ENCODE assay signal across 25 cellular contexts in genomic region chr1:21244154-21244553, GRCh38.
"Had no signal": no experiment of that assay in that cellular context is flagged by ENCODE, and none has a peak within 500 bp of the region (broad histone marks: within the 10 kb centered on the region; RNA-seq: fewer than 3 reads in every experiment).

No MANE protein-coding gene starts in this region.

- H3K4me3 ChIP-seq: cardiac muscle cell, PC-9, SK-N-MC had no signal

- H2AFZ ChIP-seq: PC-9 had no signal

- H3K27me3 ChIP-seq: brain microvascular endothelial cell, cardiac muscle cell had no signal

- H3K9me3 Mint-ChIP-seq: activated CD4-positive, alpha-beta memory T cell treated with anti-CD3 and anti-CD28 coated beads for 36 hours; activated CD4-positive, alpha-beta T cell treated with anti-CD3 and anti-CD28 coated beads, Interleukin-2, amount 10 ng/mL, durations not matched to agents 7 days and 5 days; activated naive CD4-positive, alpha-beta T cell treated with anti-CD3 and anti-CD28 coated beads, Interleukin-2, amount 50 U/mL, for 72 hours; activated naive CD8-positive, alpha-beta T cell treated with anti-CD3 and anti-CD28 coated beads, Interleukin-2, amount 50 U/mL, for 24 hours; T-cell had no signal

- H3K36me3 ChIP-seq: cardiac muscle cell had no signal

- H3K27ac ChIP-seq: brain microvascular endothelial cell, cardiac muscle cell, PC-9, SK-N-MC, VCaP had no signal

- H3K27me3 Mint-ChIP-seq: activated CD4-positive, alpha-beta memory T cell treated with anti-CD3 and anti-CD28 coated beads for 36 hours; activated CD4-positive, alpha-beta T cell treated with anti-CD3 and anti-CD28 coated beads, Interleukin-2, amount 10 ng/mL, durations not matched to agents 7 days and 5 days; activated naive CD8-positive, alpha-beta T cell treated with anti-CD3 and anti-CD28 coated beads, Interleukin-2, amount 50 U/mL, for 24 hours; T-cell had no signal

- ATAC-seq: activated naive CD4-positive, alpha-beta T cell treated with anti-CD3 and anti-CD28 coated beads, Interleukin-2, amount 50 U/mL, for 72 hours; activated naive CD8-positive, alpha-beta T cell treated with anti-CD3 and anti-CD28 coated beads, Interleukin-2, amount 50 U/mL, for 24 hours; Right ventricle myocardium inferior; T-cell had no signal

- H3K4me1 Mint-ChIP-seq: activated CD4-positive, alpha-beta T cell treated with anti-CD3 and anti-CD28 coated beads, Interleukin-2, amount 10 ng/mL, durations not matched to agents 7 days and 5 days; T-cell had no signal

- DNase-seq: activated CD4-positive, alpha-beta memory T cell treated with anti-CD3 and anti-CD28 coated beads for 36 hours; activated CD4-positive, alpha-beta T cell treated with anti-CD3 and anti-CD28 coated beads, Interleukin-2, amount 10 ng/mL, durations not matched to agents 7 days and 5 days; activated CD4-positive, CD25-positive, alpha-beta regulatory T cell; activated CD8-positive, alpha-beta memory T cell treated with anti-CD3 and anti-CD28 coated beads for 24 hours; activated naive CD8-positive, alpha-beta T cell treated with anti-CD3 and anti-CD28 coated beads, Interleukin-2, amount 50 U/mL, for 24 hours; activated T-cell treated with anti-CD3 and anti-CD28 coated beads for 4 hours; amygdala; brain microvascular endothelial cell; cerebellar nuclear complex; MM.1S; NCI-H1105 treated with DMSO at 0.1 percent for 48 hours; NCI-H1436 treated with DMSO at 0.1 percent for 48 hours; NCI-H187; NCI-H2081; NCI-H510A treated with DMSO at 0.1 percent for 48 hours; NCI-H69; PC-9; T-cell; T-helper 2 cell; T1000 had no signal

- H3K4me2 ChIP-seq: PC-9 had no signal

- H3K27ac Mint-ChIP-seq: activated CD4-positive, alpha-beta memory T cell treated with anti-CD3 and anti-CD28 coated beads for 36 hours; activated CD4-positive, alpha-beta T cell treated with anti-CD3 and anti-CD28 coated beads, Interleukin-2, amount 10 ng/mL, durations not matched to agents 7 days and 5 days; T-cell had no signal

- H3K4me3 Mint-ChIP-seq: activated CD4-positive, alpha-beta memory T cell treated with anti-CD3 and anti-CD28 coated beads for 36 hours; activated CD4-positive, alpha-beta T cell treated with anti-CD3 and anti-CD28 coated beads, Interleukin-2, amount 10 ng/mL, durations not matched to agents 7 days and 5 days; activated naive CD8-positive, alpha-beta T cell treated with anti-CD3 and anti-CD28 coated beads, Interleukin-2, amount 50 U/mL, for 24 hours; T-cell had no signal
